ENCODE assay signal across 8 cellular contexts in genomic region chr1:54199765-54200518, GRCh38. TPM values are rescaled to one million over a fixed set of nuclear protein-coding genes. Genes with fewer than 3 reads are reported as not detected.
DNase-seq lines count a peak whose midpoint lies in the region; ATAC-seq and TF ChIP-seq lines count a peak whose summit lies in the region.

Gene CYB5RL (minus strand): TSS chr1:54200030. CDS start chr1:54195616, 4,414 bp downstream.
Gene MRPL37 (plus strand): TSS chr1:54200167. CDS start chr1:54200244, 77 bp downstream.

- peak; percentile 77 for DNase-seq in BJ (ENCODE audit: low read depth)
- DNase-seq in GM19240 (ENCODE audit: insufficient read length, low spot score) = peak; percentile 97
- DNase-seq in NCI-H524 (lab: John Stamatoyannopoulos, UW) = peak; percentile 94 to 95
- peak; percentile 94 for DNase-seq in activated CD4-positive, alpha-beta T cell treated with anti-CD3 and anti-CD28 coated beads for 36 hours
- peak; percentile 98 for DNase-seq in choroid plexus epithelial cell (ENCODE audit: low read depth)
- DNase-seq in kidney tubule cell (ENCODE audit: low spot score) = peak; percentile 97
- DNase-seq in stimulated activated CD4-positive, alpha-beta T cell treated with anti-CD3 and anti-CD28 coated beads, Interleukin-1b, Interleukin-23, amount 100 ng/mL, for 1 hour (ENCODE audit: low read depth in 2 of 2) = peak; percentile 66 to 74

- H3K36me3 ChIP-seq in BJ (ENCODE audit: control insufficient read depth, insufficient read depth, low read length) = no peaks in the 10 kb centered on the region; the same call in 1 of the 2 replicates

- POLR2A ChIA-PET in BJ (lab: Charles Lee) = interaction anchor here (0.5 kb wide), 1 partner anchor 29 kb away, joined by 3 read pairs; no protein-coding TSS in a partner anchor
- POLR2A ChIA-PET in activated CD4-positive, alpha-beta T cell treated with anti-CD3 and anti-CD28 coated beads for 36 hours (lab: Charles Lee) = interaction anchor here (0.6 to 1.1 kb wide), 5 partner anchors 22 to 212 kb away, joined by 3 to 5 read pairs (median 4); partner anchors contain the start of gene SSBP3

- no peaks in the 10 kb centered on the region for H3K27me3 Mint-ChIP-seq in activated CD4-positive, alpha-beta T cell treated with anti-CD3 and anti-CD28 coated beads for 36 hours

- peak within 1 kb of the TSS; percentile 84 for H3K27ac Mint-ChIP-seq in activated CD4-positive, alpha-beta T cell treated with anti-CD3 and anti-CD28 coated beads for 36 hours

- intact Hi-C loops in activated CD4-positive, alpha-beta T cell treated with anti-CD3 and anti-CD28 coated beads for 36 hours (cut with DNase I, micrococcal nuclease) = loop anchor here (1.0 to 10.0 kb wide), 11 partner anchors 147 to 605 kb away; partner anchors contain the start of genes SSBP3 (in 2 of the 2), TCEANC2 (in 2 of the 2), TMEM59 (in 2 of the 2) and NDC1 (in 1 of the 2)

- H3K4me3 Mint-ChIP-seq in activated CD4-positive, alpha-beta T cell treated with anti-CD3 and anti-CD28 coated beads for 36 hours = peak within 1 kb of the TSS; percentile 83

- H3K27me3 ChIP-seq in BJ (ENCODE audit: control insufficient read depth, insufficient read depth, low read length) = no peaks in the 10 kb centered on the region

- ATAC-seq in HG03457 (IDR thresholded peaks at IDR 0.05; ENCODE audit: unreplicated experiment) = peak; percentile 88
- peak; percentile 99 for ATAC-seq in activated CD4-positive, alpha-beta T cell treated with anti-CD3 and anti-CD28 coated beads for 36 hours

- no peaks in the 10 kb centered on the region for H3K9me3 Mint-ChIP-seq in activated CD4-positive, alpha-beta T cell treated with anti-CD3 and anti-CD28 coated beads for 36 hours (ENCODE audit: low read depth)

- H3K4me3 ChIP-seq in BJ (ENCODE audit: low read depth, low read length) (peak within 1 kb of the TSS; percentile 80), choroid plexus epithelial cell (ENCODE audit: low read depth, low read length) (peak within 1 kb of the TSS; percentile 98)

- CTCF ChIA-PET in BJ (lab: Yijun Ruan, JAX) = interaction anchor here (0.6 to 1.4 kb wide), 6 partner anchors 10 to 321 kb away, joined by 3 to 5 read pairs (median 3); no protein-coding TSS in a partner anchor
- CTCF ChIA-PET in activated CD4-positive, alpha-beta T cell treated with anti-CD3 and anti-CD28 coated beads for 36 hours (lab: Charles Lee) = interaction anchor here (0.5 to 3.6 kb wide), 8 partner anchors 9 to 541 kb away, joined by 3 to 16 read pairs (median 3); no protein-coding TSS in a partner anchor

- peaks cover 23% of the 10 kb centered on the region for H3K36me3 Mint-ChIP-seq in activated CD4-positive, alpha-beta T cell treated with anti-CD3 and anti-CD28 coated beads for 36 hours (ENCODE audit: low read depth)

- TF ChIP-seq CTCF in BJ (IDR thresholded peaks at IDR 0.05; ENCODE audit: insufficient read depth, low read depth, low read length) = no peak
- no peak for TF ChIP-seq CTCF in choroid plexus epithelial cell (conservative IDR thresholded peaks at IDR 0.05; ENCODE audit: low read depth, low read length)

- peaks cover 30% of the 10 kb centered on the region for H3K4me1 Mint-ChIP-seq in activated CD4-positive, alpha-beta T cell treated with anti-CD3 and anti-CD28 coated beads for 36 hours

RNA-seq across cellular contexts. Expression of gene CYB5RL, which starts in this region (rescaled TPM):
- polyA plus RNA-seq in BJ (2011; rRNA removed) = 3.2 and 4.0 TPM in 2 replicates
- polyA minus RNA-seq in BJ (2011; rRNA and poly(A)+ RNA removed) = 3.3 and 4.0 TPM in 2 replicates
- total RNA-seq in activated CD4-positive, alpha-beta T cell treated with anti-CD3 and anti-CD28 coated beads for 36 hours = 10 to 100 TPM; 13.1 to 13.5 TPM

RNA-seq across cellular contexts. Expression of gene MRPL37, which starts in this region (rescaled TPM):
- 21.0 and 23.1 TPM in 2 replicates for polyA plus RNA-seq in BJ (2011; rRNA removed)
- 13.9 and 14.5 TPM in 2 replicates for polyA minus RNA-seq in BJ (2011; rRNA and poly(A)+ RNA removed)
- total RNA-seq in activated CD4-positive, alpha-beta T cell treated with anti-CD3 and anti-CD28 coated beads for 36 hours = 100 to 1,000 TPM; 177 to 189 TPM

Comparison
In these comparisons a context has a peak if more than half of its experiments do, and no peak if none do; other contexts are left out.
1. Peak in every context shown above with its lines: DNase-seq, ATAC-seq and H3K4me3 ChIP-seq.